Comparison of ENCODE assay signal across 17 cellular contexts in genomic region chr12:19196959-19197630, GRCh38.
DNase-seq lines count a peak whose midpoint lies in the region; ATAC-seq, FAIRE-seq and TF ChIP-seq lines count a peak whose summit lies in the region.
"Had no signal": no experiment of that assay in that cellular context is flagged by ENCODE, and none has a peak within 500 bp of the region (broad histone marks: within the 10 kb centered on the region; RNA-seq: fewer than 3 reads in every experiment).

No MANE protein-coding gene starts in this region.

- H3K4me1 Mint-ChIP-seq in stimulated activated effector memory CD8-positive, alpha-beta T cell treated with anti-CD3 and anti-CD28 coated beads, Interleukin-12 subunit alpha, Interleukin-12 subunit beta, amount 100 ng/mL, for 72 hours, result no peaks in the 10 kb centered on the region
- no peaks in the 10 kb centered on the region for H3K4me1 Mint-ChIP-seq in T-helper 17 cell

- no peaks in the 10 kb centered on the region for H3K27me3 Mint-ChIP-seq in T-helper 17 cell

- dilution Hi-C loops in keratinocyte (cut with MboI; ENCODE audit: extremely low pct_ligation_motif_present, low sequenced_read_pairs), result no loop called here

- no peak overlapping the region for H2AFZ ChIP-seq in keratinocyte (ENCODE audit: control insufficient read depth, low read length)

- ATAC-seq in HG03175 (IDR thresholded peaks at IDR 0.05; ENCODE audit: unreplicated experiment) (no peak), T-helper 17 cell (no peak)
- no peak for ATAC-seq in stimulated activated effector memory CD8-positive, alpha-beta T cell treated with anti-CD3 and anti-CD28 coated beads, Interleukin-12 subunit alpha, Interleukin-12 subunit beta, amount 100 ng/mL, for 72 hours

- no peak overlapping the region for H3K27ac Mint-ChIP-seq in stimulated activated effector memory CD8-positive, alpha-beta T cell treated with anti-CD3 and anti-CD28 coated beads, Interleukin-12 subunit alpha, Interleukin-12 subunit beta, amount 100 ng/mL, for 72 hours
- no peak overlapping the region for H3K27ac Mint-ChIP-seq in T-helper 17 cell

- H3K9ac ChIP-seq in keratinocyte (ENCODE audit: control insufficient read depth, extremely low read depth, insufficient read depth, low read length), result no peak overlapping the region

- H3K4me2 ChIP-seq in keratinocyte (ENCODE audit: control insufficient read depth, extremely low read depth, insufficient read depth, low read depth, low read length), result no peak overlapping the region

- H3K9me3 Mint-ChIP-seq in stimulated activated effector memory CD8-positive, alpha-beta T cell treated with anti-CD3 and anti-CD28 coated beads, Interleukin-12 subunit alpha, Interleukin-12 subunit beta, amount 100 ng/mL, for 72 hours, result no peaks in the 10 kb centered on the region
- H3K9me3 Mint-ChIP-seq: neural crest cell had no signal

- TF ChIP-seq CTCF in choroid plexus epithelial cell (conservative IDR thresholded peaks at IDR 0.05; ENCODE audit: low read depth, low read length) (no peak), keratinocyte (optimal IDR thresholded peaks at IDR 0.05 in 1 of 3, IDR thresholded peaks at IDR 0.05 in 1 of 3, conservative IDR thresholded peaks at IDR 0.05 in 1 of 3; ENCODE audit: extremely low read depth in 1 of 3, insufficient read depth in 2 of 3, low read length in 3 of 3) (no peak)

- DNase-seq in NCI-H1436 treated with DMSO at 0.1 percent for 48 hours (lab: John Stamatoyannopoulos, UW) (peak; percentile 25), NCI-H1436 (lab: John Stamatoyannopoulos, UW) (no peak), NCI-H146 treated with DMSO at 0.1 percent for 48 hours (lab: John Stamatoyannopoulos, UW; ENCODE audit: unreplicated experiment) (peak; percentile 80), choroid plexus epithelial cell (ENCODE audit: low read depth) (peak; percentile 58), keratinocyte (ENCODE audit: low read depth, low spot score) (no peak), T-helper 17 cell (no peak)
- no peak for DNase-seq in stimulated activated effector memory CD8-positive, alpha-beta T cell treated with anti-CD3 and anti-CD28 coated beads, Interleukin-12 subunit alpha, Interleukin-12 subunit beta, amount 100 ng/mL, for 72 hours (ENCODE audit: low spot score in 2 of 2)
- DNase-seq: activated CD4-positive, alpha-beta T cell treated with anti-CD3 and anti-CD28 coated beads for 4 hours; activated naive CD4-positive, alpha-beta T cell; aorta; glutamatergic neuron; NCI-H345; T-helper 9 cell had no signal

- H3K36me3 ChIP-seq in keratinocyte (ENCODE audit: control insufficient read depth in 2 of 2, extremely low read depth in 1 of 2, insufficient read depth in 2 of 2, low read length in 2 of 2), result no peaks in the 10 kb centered on the region
- H3K36me3 ChIP-seq: SJCRH30 had no signal

- peaks cover 15% of the 10 kb centered on the region for H3K4me1 ChIP-seq in keratinocyte (ENCODE audit: control insufficient read depth, extremely low read depth, insufficient read depth, low read length)

- H3K36me3 Mint-ChIP-seq in stimulated activated effector memory CD8-positive, alpha-beta T cell treated with anti-CD3 and anti-CD28 coated beads, Interleukin-12 subunit alpha, Interleukin-12 subunit beta, amount 100 ng/mL, for 72 hours, result no peaks in the 10 kb centered on the region
- no peaks in the 10 kb centered on the region for H3K36me3 Mint-ChIP-seq in T-helper 17 cell (ENCODE audit: low read depth)

- H3K27ac ChIP-seq in keratinocyte (ENCODE audit: control insufficient read depth, insufficient read depth, low read length), result no peak overlapping the region
- H3K27ac ChIP-seq: coronary artery, SJCRH30 had no signal

- H3K79me2 ChIP-seq in keratinocyte (ENCODE audit: control insufficient read depth, insufficient read depth, low read length), result peaks cover 44% of the 10 kb centered on the region

- H3K4me3 ChIP-seq in choroid plexus epithelial cell (ENCODE audit: low read depth, low read length), result no peak overlapping the region
- no peak overlapping the region for H3K4me3 ChIP-seq in keratinocyte (ENCODE audit: control insufficient read depth in 2 of 3, extremely low read depth in 1 of 3, insufficient read depth in 2 of 3, low read depth in 1 of 3, low read length in 3 of 3)
- H3K4me3 ChIP-seq: coronary artery, SJCRH30 had no signal

- no peaks in the 10 kb centered on the region for H3K27me3 ChIP-seq in keratinocyte (ENCODE audit: control insufficient read depth, extremely low read depth, insufficient read depth, low read length)
- H3K27me3 ChIP-seq: SJCRH30 had no signal

- H4K20me1 ChIP-seq in keratinocyte (ENCODE audit: control insufficient read depth, extremely low read depth, insufficient read depth, low read length), result peaks cover 4% of the 10 kb centered on the region

- no peaks in the 10 kb centered on the region for H3K9me1 ChIP-seq in keratinocyte (ENCODE audit: control insufficient read depth, extremely low read depth, insufficient read depth, low read length)

- no peak overlapping the region for H3K4me3 Mint-ChIP-seq in stimulated activated effector memory CD8-positive, alpha-beta T cell treated with anti-CD3 and anti-CD28 coated beads, Interleukin-12 subunit alpha, Interleukin-12 subunit beta, amount 100 ng/mL, for 72 hours
- no peak overlapping the region for H3K4me3 Mint-ChIP-seq in T-helper 17 cell
- H3K4me3 Mint-ChIP-seq: neural crest cell had no signal

- FAIRE-seq in keratinocyte (lab: Jason Lieb, UNC), result peak; percentile 13

- H3K9me3 ChIP-seq in keratinocyte (ENCODE audit: control insufficient read depth, low read depth, low read length), result no peaks in the 10 kb centered on the region
- no peaks in the 10 kb centered on the region for H3K9me3 ChIP-seq in T-helper 17 cell (ENCODE audit: control insufficient read depth, low read length, poor library complexity, severe bottlenecking)
- H3K9me3 ChIP-seq: SJCRH30 had no signal

Comparison
In these comparisons a context has a peak if more than half of its experiments do, and no peak if none do; other contexts are left out.
1. DNase-seq: peak in NCI-H1436 treated with DMSO at 0.1 percent for 48 hours (single experiment), NCI-H146 treated with DMSO at 0.1 percent for 48 hours (single experiment) and choroid plexus epithelial cell (single experiment); none in NCI-H1436 (single experiment), keratinocyte (single experiment), stimulated activated effector memory CD8-positive, alpha-beta T cell treated with anti-CD3 and anti-CD28 coated beads, Interleukin-12 subunit alpha, Interleukin-12 subunit beta, amount 100 ng/mL, for 72 hours (0 of 2) and T-helper 17 cell (0 of 3).